In the genomic region with DNA sequence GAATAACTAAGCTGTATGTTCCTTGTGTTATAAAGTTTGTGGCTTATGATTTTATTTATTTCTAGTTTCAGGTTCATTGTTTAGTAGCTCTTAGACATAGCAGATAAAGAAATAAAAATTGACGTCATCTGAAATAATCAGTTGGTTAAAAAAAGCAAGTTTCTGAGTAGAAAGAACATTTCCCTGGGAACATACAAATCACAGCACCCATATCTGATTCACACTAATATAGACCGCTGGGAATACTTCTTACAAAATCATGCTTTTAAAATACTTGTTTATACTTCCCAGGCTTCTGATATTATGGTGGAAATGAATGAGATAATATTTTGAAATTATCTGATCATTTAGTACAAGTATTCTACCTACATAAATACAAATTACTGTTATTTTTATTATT, we compare ENCODE assay signal across 33 cellular contexts.
"Had no signal": no experiment of that assay in that cellular context is flagged by ENCODE, and none has a peak within 500 bp of the region (broad histone marks: within the 10 kb centered on the region; RNA-seq: fewer than 3 reads in every experiment).

No MANE protein-coding gene starts in this region.

- H3K9me3 ChIP-seq: adrenal gland, body of pancreas, breast epithelium had no signal

- ATAC-seq: activated CD8-positive, alpha-beta T cell treated with anti-CD3 and anti-CD28 coated beads for 36 hours; activated naive CD4-positive, alpha-beta T cell treated with anti-CD3 and anti-CD28 coated beads, Interleukin-2, amount 50 U/mL, for 72 hours; activated T-cell treated with anti-CD3 and anti-CD28 coated beads, Interleukin-2, amount 50 U/mL, for 4 hours; activated T-cell treated with anti-CD3 and anti-CD28 coated beads, Interleukin-2, amount 50 U/mL, for 72 hours; activated T-helper 17 cell treated with anti-CD3 and anti-CD28 coated beads, Interleukin-2, amount 50 U/mL, for 72 hours; body of pancreas had no signal

- H3K4me3 ChIP-seq: adrenal gland, body of pancreas, breast epithelium had no signal

- DNase-seq: activated B cell treated with CpG ODN at 0.5 μM for 24 hours; activated CD4-positive, alpha-beta memory T cell treated with anti-CD3 and anti-CD28 coated beads for 36 hours; activated CD4-positive, alpha-beta T cell treated with anti-CD3 and anti-CD28 coated beads for 4 hours; activated CD4-positive, alpha-beta T cell treated with anti-CD3 and anti-CD28 coated beads, Interleukin-2, amount 10 ng/mL, durations not matched to agents 24 days and 14 days; activated CD4-positive, alpha-beta T cell treated with anti-CD3 and anti-CD28 coated beads, Interleukin-2, amount 50 U/mL, for 1 hour; activated CD4-positive, alpha-beta T cell treated with anti-CD3 and anti-CD28 coated beads, Interleukin-2, amount 50 U/mL, for 4 hours; activated CD4-positive, CD25-positive, alpha-beta regulatory T cell treated with anti-CD3 and anti-CD28 coated beads, Interleukin-2, amount 50 U/mL, for 72 hours; activated CD8-positive, alpha-beta memory T cell treated with anti-CD3 and anti-CD28 coated beads, Interleukin-2, amount 50 U/mL, for 4 hours; activated CD8-positive, alpha-beta T cell treated with anti-CD3 and anti-CD28 coated beads for 36 hours; activated effector memory CD4-positive, alpha-beta T cell treated with anti-CD3 and anti-CD28 coated beads, Interleukin-2, amount 50 U/mL, for 16 hours; activated gamma-delta T cell treated with Interleukin-2 at 50 U/mL for 16 hours; activated naive CD4-positive, alpha-beta T cell; activated naive CD4-positive, alpha-beta T cell treated with anti-CD3 and anti-CD28 coated beads for 36 hours; activated naive CD4-positive, alpha-beta T cell treated with anti-CD3 and anti-CD28 coated beads, Interleukin-2, amount 50 U/mL, for 16 hours; activated naive CD8-positive, alpha-beta T cell treated with anti-CD3 and anti-CD28 coated beads for 36 hours; activated T-cell treated with anti-CD3 and anti-CD28 coated beads for 4 hours; activated T-cell treated with anti-CD3 and anti-CD28 coated beads, Interleukin-2, amount 50 U/mL, for 1 hour; activated T-cell treated with anti-CD3 and anti-CD28 coated beads, Interleukin-2, amount 50 U/mL, for 4 hours; activated T-cell treated with anti-CD3 and anti-CD28 coated beads, Interleukin-2, amount 50 U/mL, for 72 hours; amniotic stem cell; aorta; body of pancreas; brain microvascular endothelial cell; caudate nucleus; cerebellar nuclear complex; T-helper 1 cell; T-helper 2 cell; T-helper 9 cell had no signal

- H3K4me1 ChIP-seq: breast epithelium had no signal

- H3K27ac ChIP-seq: body of pancreas, brain microvascular endothelial cell, breast epithelium, VCaP had no signal

- H3K27me3 ChIP-seq: adrenal gland, body of pancreas, brain microvascular endothelial cell, breast epithelium had no signal

- H3K36me3 ChIP-seq: adrenal gland, brain microvascular endothelial cell, breast epithelium had no signal
